ENCODE assay signal across 15 cellular contexts in genomic region chr2:30245364-30245763, GRCh38. TPM values are rescaled to one million over a fixed set of nuclear protein-coding genes. Genes with fewer than 3 reads are reported as not detected.
DNase-seq lines count a peak whose midpoint lies in the region; ATAC-seq and TF ChIP-seq lines count a peak whose summit lies in the region.
"Had no signal": no experiment of that assay in that cellular context is flagged by ENCODE, and none has a peak within 500 bp of the region (broad histone marks: within the 10 kb centered on the region; RNA-seq: fewer than 3 reads in every experiment).

No MANE protein-coding gene starts in this region.

- H3K14ac ChIP-seq in IMR-90 (replicated peaks; ENCODE audit: low read depth, low read length): no peak overlapping the region

- H3K27me3 ChIP-seq in cardiac muscle cell: no peaks in the 10 kb centered on the region
- H3K27me3 ChIP-seq in IMR-90 (ENCODE audit: control insufficient read depth, insufficient read depth, low read length): no peaks in the 10 kb centered on the region

- H3K9ac ChIP-seq in IMR-90 (ENCODE audit: low read depth, low read length): no peak overlapping the region

- peaks cover 0 to 78% of the 10 kb centered on the region in 2 experiments; a peak in 2 of 4 replicates for H3K79me1 ChIP-seq in IMR-90 (ENCODE audit: low read depth in 1 of 2, low read length in 2 of 2)

- H3K23ac ChIP-seq in IMR-90 (ENCODE audit: low read depth, low read length): no peak overlapping the region

- H3K36me3 ChIP-seq in cardiac muscle cell (peaks cover 66% of the 10 kb centered on the region), IMR-90 (ENCODE audit: control insufficient read depth, insufficient read depth, low read length) (peaks cover 70% of the 10 kb centered on the region)

- H3K27ac Mint-ChIP-seq in central memory CD8-positive, alpha-beta T cell (ENCODE audit: low read depth): peak overlapping the region; percentile 92
- peak overlapping the region; percentile 70 for H3K27ac Mint-ChIP-seq in stimulated activated memory B cell treated with anti-CD40 and anti-IgM and Interleukin-4, amounts not matched to agents 10 μg/mL and 1 μg/mL and 100 μg/mL, for 72 hours

- H4K91ac ChIP-seq in IMR-90 (ENCODE audit: insufficient read depth, low read depth, low read length): no peak overlapping the region

- POLR2A ChIA-PET in IMR-90 (lab: Charles Lee; ENCODE audit: unreplicated experiment): interaction anchor here (0.6 to 1.1 kb wide), 2 partner anchors 9 to 1837 kb away, joined by 3 to 7 read pairs; no protein-coding TSS in a partner anchor

- dilution Hi-C loops in IMR-90 (cut with HindIII; ENCODE audit: low sequenced_read_pairs, unreplicated experiment): no loop called here

- H2AFZ ChIP-seq in IMR-90 (replicated peaks; ENCODE audit: low read length, poor library complexity): no peak overlapping the region

- H3K56ac ChIP-seq in IMR-90 (ENCODE audit: extremely low read depth, insufficient read depth, low read length): no peak overlapping the region

- H2AK9ac ChIP-seq in IMR-90 (replicated peaks; ENCODE audit: low read depth, low read length, poor library complexity): no peak overlapping the region

- H3K36me3 Mint-ChIP-seq in central memory CD8-positive, alpha-beta T cell (ENCODE audit: insufficient read depth): peaks cover 61% of the 10 kb centered on the region
- H3K36me3 Mint-ChIP-seq in stimulated activated memory B cell treated with anti-CD40 and anti-IgM and Interleukin-4, amounts not matched to agents 10 μg/mL and 1 μg/mL and 100 μg/mL, for 72 hours: peaks cover 25% of the 10 kb centered on the region

- no peak overlapping the region for H2BK5ac ChIP-seq in IMR-90 (ENCODE audit: low read depth, low read length, poor library complexity, severe bottlenecking)

- no peak for TF ChIP-seq CTCF in cardiac muscle cell (IDR thresholded peaks at IDR 0.05; ENCODE audit: low read depth, low read length)
- TF ChIP-seq CTCF in IMR-90 (conservative IDR thresholded peaks at IDR 0.05; ENCODE audit: low read depth, low read length): no peak

- CTCF ChIA-PET in IMR-90 (lab: Yijun Ruan, JAX): interaction anchor here (1.5 kb wide), 1 partner anchor 466 kb away, joined by 4 read pairs; no protein-coding TSS in a partner anchor

- no peak overlapping the region for H2BK20ac ChIP-seq in IMR-90 (ENCODE audit: low read depth, low read length)

- no peak overlapping the region for H3K18ac ChIP-seq in IMR-90 (ENCODE audit: low read depth, low read length)

- H3K9me3 ChIP-seq in cardiac muscle cell (ENCODE audit: low read depth): no peaks in the 10 kb centered on the region
- no peaks in the 10 kb centered on the region for H3K9me3 ChIP-seq in IMR-90 (ENCODE audit: control insufficient read depth, insufficient read depth, low read length)
- H3K9me3 ChIP-seq: HAP-1 had no signal

- no CpG with 5 or more reads among the region's 5 CpGs for WGBS in IMR-90 (ENCODE audit: extremely low coverage in 2 of 2, insufficient read length in 1 of 2), 2 experiments

- peaks cover 43% of the 10 kb centered on the region for H3K4me1 ChIP-seq in cardiac muscle cell (ENCODE audit: low read depth)
- peaks cover 25% of the 10 kb centered on the region for H3K4me1 ChIP-seq in IMR-90 (ENCODE audit: control insufficient read depth, insufficient read depth, low read length)

- no peak overlapping the region for H2BK120ac ChIP-seq in IMR-90 (ENCODE audit: low read depth, low read length)

- H4K20me1 ChIP-seq in IMR-90 (ENCODE audit: insufficient read depth, low read length): peaks cover 90% of the 10 kb centered on the region

- H3K4me3 ChIP-seq in cardiac muscle cell: no peak overlapping the region
- no peak overlapping the region for H3K4me3 ChIP-seq in IMR-90 (ENCODE audit: insufficient read depth, low read depth, low read length)
- H3K4me3 ChIP-seq: GM12878, HAP-1 had no signal

- H3K4me1 Mint-ChIP-seq in central memory CD8-positive, alpha-beta T cell: peaks cover 71% of the 10 kb centered on the region
- H3K4me1 Mint-ChIP-seq in stimulated activated memory B cell treated with anti-CD40 and anti-IgM and Interleukin-4, amounts not matched to agents 10 μg/mL and 1 μg/mL and 100 μg/mL, for 72 hours: peaks cover 66% of the 10 kb centered on the region

- no peak overlapping the region for H4K5ac ChIP-seq in IMR-90 (ENCODE audit: low read depth, low read length)

- ATAC-seq in IMR-90 (ENCODE audit: low read depth) (no peak), GM18502 (IDR thresholded peaks at IDR 0.05; ENCODE audit: poor library complexity, unreplicated experiment) (no peak), HG03432 (IDR thresholded peaks at IDR 0.05; ENCODE audit: unreplicated experiment) (no peak)
- ATAC-seq in central memory CD8-positive, alpha-beta T cell (replicated peaks; ENCODE audit: extremely low read depth, poor library complexity, severe bottlenecking): no peak
- ATAC-seq in stimulated activated memory B cell treated with anti-CD40 and anti-IgM and Interleukin-4, amounts not matched to agents 10 μg/mL and 1 μg/mL and 100 μg/mL, for 72 hours: no peak
- ATAC-seq: GM12878 had no signal

- no peak for TF ChIP-seq POLR2A in IMR-90 (IDR thresholded peaks at IDR 0.05; ENCODE audit: low read depth, low read length)

- no peak overlapping the region for H3K4me3 Mint-ChIP-seq in central memory CD8-positive, alpha-beta T cell
- no peak overlapping the region for H3K4me3 Mint-ChIP-seq in stimulated activated memory B cell treated with anti-CD40 and anti-IgM and Interleukin-4, amounts not matched to agents 10 μg/mL and 1 μg/mL and 100 μg/mL, for 72 hours

- no peak overlapping the region for H3K4ac ChIP-seq in IMR-90 (ENCODE audit: low read depth, low read length)

- H3K4me2 ChIP-seq in IMR-90 (ENCODE audit: low read depth, low read length): peak overlapping the region; percentile 69

- no peak overlapping the region for H2AK5ac ChIP-seq in IMR-90 (ENCODE audit: low read depth, low read length)

- H3K27ac ChIP-seq in cardiac muscle cell (peak overlapping the region; percentile 27), IMR-90 (ENCODE audit: insufficient read depth, low read length) (no peak overlapping the region)

- no peaks in the 10 kb centered on the region for H3K9me3 Mint-ChIP-seq in central memory CD8-positive, alpha-beta T cell
- H3K9me3 Mint-ChIP-seq in stimulated activated memory B cell treated with anti-CD40 and anti-IgM and Interleukin-4, amounts not matched to agents 10 μg/mL and 1 μg/mL and 100 μg/mL, for 72 hours: no peaks in the 10 kb centered on the region

- in situ Hi-C loops in IMR-90 (cut with MboI; ENCODE audit: low sequenced_read_pairs): no loop called here

- H3K9me1 ChIP-seq in IMR-90 (ENCODE audit: insufficient read depth, low read length): peaks cover 34% of the 10 kb centered on the region

- no peak for DNase-seq in cardiac muscle cell (ENCODE audit: low read depth in 1 of 2, low spot score in 1 of 2)
- no peak for DNase-seq in cardiac septum (ENCODE audit: low spot score)
- no peak for DNase-seq in IMR-90
- DNase-seq in central memory CD8-positive, alpha-beta T cell (ENCODE audit: low spot score in 2 of 2): no peak
- DNase-seq: DMS79, Karpas-422, MM.1S, NCI-H1105, NCI-H1694 treated with DMSO at 0.1 percent for 48 hours had no signal

- no peak overlapping the region for H4K8ac ChIP-seq in IMR-90 (ENCODE audit: low read depth in 2 of 2, low read length in 2 of 2)

- no peak overlapping the region for H2BK15ac ChIP-seq in IMR-90 (ENCODE audit: low read depth, low read length)

- no peaks in the 10 kb centered on the region for H3K27me3 Mint-ChIP-seq in central memory CD8-positive, alpha-beta T cell
- H3K27me3 Mint-ChIP-seq in stimulated activated memory B cell treated with anti-CD40 and anti-IgM and Interleukin-4, amounts not matched to agents 10 μg/mL and 1 μg/mL and 100 μg/mL, for 72 hours: no peaks in the 10 kb centered on the region

- no peak for TF ChIP-seq RAD21 in IMR-90 (IDR thresholded peaks at IDR 0.05; ENCODE audit: low read length)

- intact Hi-C loops in cardiac septum (cut with DNase I) (no loop called here), IMR-90 (cut with micrococcal nuclease) (no loop called here)

- BruUV-seq in IMR-90 (replicated peaks; lab: Mats Ljungman, UMichigan): no TSS peak

TF ChIP-seq in IMR-90, 13 proteins besides CTCF, POLR2A, EP300 and RAD21:
- TF ChIP-seq MAZ (IDR thresholded peaks at IDR 0.05; ENCODE audit: borderline replicate concordance, low read depth, low read length): no peak
- no peak for TF ChIP-seq RFX5 (IDR thresholded peaks at IDR 0.05; ENCODE audit: low read depth, low read length)
- TF ChIP-seq MXI1 (IDR thresholded peaks at IDR 0.05; ENCODE audit: borderline replicate concordance, low read depth, low read length): no peak
- TF ChIP-seq FOS (IDR thresholded peaks at IDR 0.05; ENCODE audit: low read depth, low read length): no peak
- TF ChIP-seq SMC3 (IDR thresholded peaks at IDR 0.05; ENCODE audit: low read depth, low read length): no peak
- TF ChIP-seq USF2 (IDR thresholded peaks at IDR 0.05; ENCODE audit: low read depth, low read length): no peak
TF ChIP-seq in IMR-90: peak in this region for 0.

RNA-seq across cellular contexts. Expression of gene LBH, which starts 14.0 kb away (rescaled TPM):
- total RNA-seq in cardiac muscle cell: 1,389 and 2,258 TPM in 2 replicates
- polyA plus RNA-seq in cardiac muscle cell: 544 and 632 TPM in 2 replicates
- 208 TPM for total RNA-seq in cardiac septum
- total RNA-seq in IMR-90 (2012; rRNA removed): 155 and 158 TPM in 2 replicates
- 163 and 202 TPM in 2 replicates for polyA plus RNA-seq in IMR-90 (2012; rRNA removed)
- polyA plus RNA-seq in IMR-90 (2012; cell fraction: cytosol; rRNA removed): 108 and 247 TPM in 2 replicates
- polyA plus RNA-seq in IMR-90 (2012; cell fraction: nucleus; rRNA removed; ENCODE audit: low replicate concordance): 92.9 and 150 TPM in 2 replicates
- total RNA-seq: G401 had no signal
